13 cellular contexts compared by ENCODE assay signal in the genomic region with DNA sequence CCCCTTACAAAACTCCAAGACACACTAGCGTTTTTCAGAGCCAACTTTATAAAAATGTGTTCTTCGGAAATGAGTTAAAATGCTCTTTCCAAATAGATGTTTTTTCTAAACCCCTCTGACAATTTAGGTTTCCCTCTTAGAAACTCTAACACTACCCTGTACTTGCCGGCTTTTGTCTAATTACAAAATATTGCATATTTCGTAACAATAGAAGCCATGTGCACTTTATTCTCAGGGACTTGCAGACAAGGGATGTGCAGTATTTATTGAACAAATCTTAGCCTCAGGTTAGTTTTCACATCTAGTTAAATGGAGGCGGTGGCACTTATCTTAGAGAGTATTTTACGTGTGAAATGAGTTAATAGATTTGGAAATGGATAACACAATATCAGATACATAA. TPM values are rescaled to one million over a fixed set of nuclear protein-coding genes. Genes with fewer than 3 reads are reported as not detected.
DNase-seq lines count a peak whose midpoint lies in the region; ATAC-seq and TF ChIP-seq lines count a peak whose summit lies in the region.
"Had no signal": no experiment of that assay in that cellular context is flagged by ENCODE, and none has a peak within 500 bp of the region (broad histone marks: within the 10 kb centered on the region; RNA-seq: fewer than 3 reads in every experiment).

No MANE protein-coding gene starts in this region.

- H3K4me2 ChIP-seq in smooth muscle cell = peak overlapping the region; percentile 86

- no peak for TF ChIP-seq CTCF in HFFc6 (IDR thresholded peaks at IDR 0.05)
- no peak for TF ChIP-seq CTCF in brain microvascular endothelial cell (IDR thresholded peaks at IDR 0.05; ENCODE audit: low read depth, low read length, missing control alignments)
- TF ChIP-seq CTCF in smooth muscle cell (IDR thresholded peaks at IDR 0.05; ENCODE audit: borderline replicate concordance, insufficient read depth, poor library complexity, severe bottlenecking) = no peak

- no peaks in the 10 kb centered on the region for H4K20me1 ChIP-seq in smooth muscle cell (ENCODE audit: low read depth)

- H3K4me1 ChIP-seq in iPS-20b (ENCODE audit: insufficient read depth, low read length) (peaks cover 4% of the 10 kb centered on the region; the same call in 1 of the 2 replicates), smooth muscle cell (ENCODE audit: low read depth) (no peaks in the 10 kb centered on the region)

- H3F3A ChIP-seq in smooth muscle cell (ENCODE audit: low read depth) = no peaks in the 10 kb centered on the region

- DNase-seq in HFFc6 (no peak), brain microvascular endothelial cell (no peak), smooth muscle cell (lab: John Stamatoyannopoulos, UW; ENCODE audit: unreplicated experiment) (no peak), HT-29 (ENCODE audit: low spot score) (no peak), NOMO-1 (lab: John Stamatoyannopoulos, UW; ENCODE audit: unreplicated experiment in 2 of 2) (no peak)
- no peak for DNase-seq in natural killer cell treated with Interleukin-12 subunit alpha and Interleukin-12 subunit beta and Interleukin-15 and Interleukin-18, amount 100 ng/mL, for 72 hours (ENCODE audit: low spot score)
- DNase-seq: activated CD4-positive, alpha-beta memory T cell treated with anti-CD3 and anti-CD28 coated beads, Interleukin-2, amount 10 ng/mL, durations not matched to agents 7 days and 5 days; activated naive CD8-positive, alpha-beta T cell treated with anti-CD3 and anti-CD28 coated beads, Interleukin-2, amount 10 ng/mL, durations not matched to agents 7 days and 5 days; CD4-positive, alpha-beta T cell; stimulated activated naive CD4-positive, alpha-beta T cell treated with Interleukin-2 at 50 U/mL for 16 hours had no signal

- WGBS in smooth muscle cell (ENCODE audit: low lambda C conversion rate) = 84% methylated on average over 6 of the region's 6 CpGs

- H3K9me3 ChIP-seq in iPS-20b (ENCODE audit: insufficient read depth, low read depth, low read length) (peaks cover 16% of the 10 kb centered on the region), smooth muscle cell (replicated peaks; ENCODE audit: low read depth) (peaks cover 4% of the 10 kb centered on the region)

- no peak overlapping the region; the same call in 1 of the 2 replicates for H3K27ac Mint-ChIP-seq in HFFc6
- H3K27ac Mint-ChIP-seq in natural killer cell treated with Interleukin-12 subunit alpha and Interleukin-12 subunit beta and Interleukin-15 and Interleukin-18, amount 100 ng/mL, for 72 hours = no peak overlapping the region
- H3K27ac Mint-ChIP-seq: activated CD4-positive, alpha-beta memory T cell treated with anti-CD3 and anti-CD28 coated beads, Interleukin-2, amount 10 ng/mL, durations not matched to agents 7 days and 5 days; activated naive CD8-positive, alpha-beta T cell treated with anti-CD3 and anti-CD28 coated beads, Interleukin-2, amount 10 ng/mL, durations not matched to agents 7 days and 5 days; CD4-positive, alpha-beta T cell had no signal

- peak overlapping the region; percentile 34 for H3K4me3 Mint-ChIP-seq in HFFc6
- no peak overlapping the region for H3K4me3 Mint-ChIP-seq in natural killer cell treated with Interleukin-12 subunit alpha and Interleukin-12 subunit beta and Interleukin-15 and Interleukin-18, amount 100 ng/mL, for 72 hours
- H3K4me3 Mint-ChIP-seq: activated CD4-positive, alpha-beta memory T cell treated with anti-CD3 and anti-CD28 coated beads, Interleukin-2, amount 10 ng/mL, durations not matched to agents 7 days and 5 days; activated naive CD8-positive, alpha-beta T cell treated with anti-CD3 and anti-CD28 coated beads, Interleukin-2, amount 10 ng/mL, durations not matched to agents 7 days and 5 days; CD4-positive, alpha-beta T cell had no signal

- H3K27me3 ChIP-seq in brain microvascular endothelial cell (replicated peaks) = no peaks in the 10 kb centered on the region
- H3K27me3 ChIP-seq in iPS-20b (ENCODE audit: insufficient read depth, low read length) = peaks cover 11% of the 10 kb centered on the region; the same call in 1 of the 2 replicates
- H3K27me3 ChIP-seq in smooth muscle cell (ENCODE audit: low read depth) = no peaks in the 10 kb centered on the region

- H3K36me3 Mint-ChIP-seq in HFFc6 (ENCODE audit: low read depth) = peaks cover 9% of the 10 kb centered on the region; the same call in 1 of the 2 replicates
- no peaks in the 10 kb centered on the region for H3K36me3 Mint-ChIP-seq in natural killer cell treated with Interleukin-12 subunit alpha and Interleukin-12 subunit beta and Interleukin-15 and Interleukin-18, amount 100 ng/mL, for 72 hours
- H3K36me3 Mint-ChIP-seq: activated naive CD8-positive, alpha-beta T cell treated with anti-CD3 and anti-CD28 coated beads, Interleukin-2, amount 10 ng/mL, durations not matched to agents 7 days and 5 days had no signal

- H3K9me3 Mint-ChIP-seq in HFFc6 = peaks cover 10% of the 10 kb centered on the region; the same call in 1 of the 2 replicates
- peaks cover 12% of the 10 kb centered on the region for H3K9me3 Mint-ChIP-seq in natural killer cell treated with Interleukin-12 subunit alpha and Interleukin-12 subunit beta and Interleukin-15 and Interleukin-18, amount 100 ng/mL, for 72 hours
- H3K9me3 Mint-ChIP-seq: activated CD4-positive, alpha-beta memory T cell treated with anti-CD3 and anti-CD28 coated beads, Interleukin-2, amount 10 ng/mL, durations not matched to agents 7 days and 5 days had no signal

- in situ Hi-C loops in brain microvascular endothelial cell (cut with HindIII; ENCODE audit: low pct_ligation_motif_present, low sequenced_read_pairs) = no loop called here

- H3K36me3 ChIP-seq in brain microvascular endothelial cell (replicated peaks) (no peaks in the 10 kb centered on the region), iPS-20b (ENCODE audit: insufficient read depth, low read depth, low read length) (0 out of 2 replicates have a peak, but pooled peaks cover under 1% of the 10 kb centered on the region), smooth muscle cell (ENCODE audit: low read depth) (peaks cover 3% of the 10 kb centered on the region)

- H3K4me3 ChIP-seq in brain microvascular endothelial cell (ENCODE audit: low read depth, low read length) = peak overlapping the region; percentile 54
- H3K4me3 ChIP-seq in iPS-20b (ENCODE audit: low read length) = peak overlapping the region; percentile 59; the same call in 1 of the 2 replicates
- H3K4me3 ChIP-seq in smooth muscle cell = peak overlapping the region; percentile 58

- no peak overlapping the region; the same call in 1 of the 2 replicates for H3K9ac ChIP-seq in iPS-20b (ENCODE audit: low read depth, low read length)
- no peak overlapping the region for H3K9ac ChIP-seq in smooth muscle cell (ENCODE audit: low read depth)

- ATAC-seq in natural killer cell treated with Interleukin-12 subunit alpha and Interleukin-12 subunit beta and Interleukin-15 and Interleukin-18, amount 100 ng/mL, for 72 hours = no peak
- no peak for ATAC-seq in GM21717 (IDR thresholded peaks at IDR 0.05; ENCODE audit: unreplicated experiment)
- ATAC-seq: HepG2 had no signal

- no peak overlapping the region for H3K27ac ChIP-seq in brain microvascular endothelial cell
- H3K27ac ChIP-seq in iPS-20b (ENCODE audit: low read length) = no peak overlapping the region
- peak overlapping the region; percentile 53 for H3K27ac ChIP-seq in smooth muscle cell (ENCODE audit: low read depth)

- H3K4me1 Mint-ChIP-seq in HFFc6 (ENCODE audit: low read depth) = peaks cover 23% of the 10 kb centered on the region
- no peaks in the 10 kb centered on the region for H3K4me1 Mint-ChIP-seq in natural killer cell treated with Interleukin-12 subunit alpha and Interleukin-12 subunit beta and Interleukin-15 and Interleukin-18, amount 100 ng/mL, for 72 hours (ENCODE audit: low read depth in 2 of 2)
- H3K4me1 Mint-ChIP-seq: activated CD4-positive, alpha-beta memory T cell treated with anti-CD3 and anti-CD28 coated beads, Interleukin-2, amount 10 ng/mL, durations not matched to agents 7 days and 5 days; activated naive CD8-positive, alpha-beta T cell treated with anti-CD3 and anti-CD28 coated beads, Interleukin-2, amount 10 ng/mL, durations not matched to agents 7 days and 5 days had no signal

- no peaks in the 10 kb centered on the region for H3K27me3 Mint-ChIP-seq in HFFc6 (ENCODE audit: insufficient read depth)
- H3K27me3 Mint-ChIP-seq in natural killer cell treated with Interleukin-12 subunit alpha and Interleukin-12 subunit beta and Interleukin-15 and Interleukin-18, amount 100 ng/mL, for 72 hours = no peaks in the 10 kb centered on the region
- H3K27me3 Mint-ChIP-seq: activated CD4-positive, alpha-beta memory T cell treated with anti-CD3 and anti-CD28 coated beads, Interleukin-2, amount 10 ng/mL, durations not matched to agents 7 days and 5 days; activated naive CD8-positive, alpha-beta T cell treated with anti-CD3 and anti-CD28 coated beads, Interleukin-2, amount 10 ng/mL, durations not matched to agents 7 days and 5 days; CD4-positive, alpha-beta T cell had no signal

- H3K79me2 ChIP-seq in smooth muscle cell (ENCODE audit: low read depth) = peaks cover 36% of the 10 kb centered on the region

- H2AFZ ChIP-seq in smooth muscle cell (ENCODE audit: low read depth) = no peak overlapping the region

RNA-seq across cellular contexts. Expression of a gene that starts 0.5 kb away (rescaled TPM):
- 1 to 10 TPM in 2 of 6 experiments, under 1 TPM in 4; 0.61 to 2.9 (median 0.67) TPM for total RNA-seq in HFFc6 (2021; fragmentation: NEBNext Ultra II Directional; extraction: Animal tissue kit (Norgen Biotek cat#: 25700))
- 50.2 and 60.9 TPM in 2 replicates for total RNA-seq in smooth muscle cell
- polyA plus RNA-seq in smooth muscle cell = 9.1 and 14.2 TPM in 2 replicates
- not detected in 2 replicates for total RNA-seq in HT-29 (2014; rRNA removed; shearing (Covaris generic))
- total RNA-seq in natural killer cell treated with Interleukin-12 subunit alpha and Interleukin-12 subunit beta and Interleukin-15 and Interleukin-18, amount 100 ng/mL, for 72 hours = not detected
- total RNA-seq: activated CD4-positive, alpha-beta memory T cell treated with anti-CD3 and anti-CD28 coated beads, Interleukin-2, amount 10 ng/mL, durations not matched to agents 7 days and 5 days; activated naive CD8-positive, alpha-beta T cell treated with anti-CD3 and anti-CD28 coated beads, Interleukin-2, amount 10 ng/mL, durations not matched to agents 7 days and 5 days; CD4-positive, alpha-beta T cell; HepG2 had no signal
- polyA plus RNA-seq: HepG2 had no signal

Comparison
In these comparisons a context has a peak if more than half of its experiments do, and no peak if none do; other contexts are left out.
1. RNA of a gene that starts 0.5 kb away (total RNA-seq): 50.2 to 60.9 TPM in smooth muscle cell; 0.61 to 2.9 TPM in HFFc6, not detected in HT-29 and not detected in natural killer cell treated with Interleukin-12 subunit alpha and Interleukin-12 subunit beta and Interleukin-15 and Interleukin-18, amount 100 ng/mL, for 72 hours; every median in the first group is over 10 times any median in the second.
2. Peak in every context shown above with its lines, with median percentiles within 50 percentile points of each other: H3K4me3 ChIP-seq.